In the genomic region with DNA sequence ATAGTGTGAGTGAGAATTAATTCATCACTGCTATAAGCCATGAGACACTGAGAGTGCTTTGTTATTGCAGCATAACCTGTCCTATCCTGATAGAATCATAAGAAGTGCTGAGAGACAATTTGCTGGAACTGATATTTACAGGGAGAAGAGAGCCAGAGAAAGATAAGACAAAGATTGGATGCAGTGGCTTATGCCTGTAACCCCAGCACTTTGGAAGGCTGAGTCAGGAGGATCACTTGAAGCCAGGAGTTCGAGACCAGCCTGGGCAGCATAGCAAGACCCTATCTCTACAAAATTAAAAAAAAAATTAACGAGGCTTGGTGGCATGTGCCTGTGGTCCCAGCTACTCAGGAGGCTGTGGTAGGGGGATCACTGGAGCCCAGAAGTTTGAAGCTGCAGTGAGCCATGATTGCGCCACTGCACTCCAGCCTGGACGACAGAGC, we compare ENCODE assay signal across 2 cellular contexts.
TF ChIP-seq lines count a peak whose summit lies in the region.

No MANE protein-coding gene starts in this region.

TF ChIP-seq in HepG2, 621 proteins besides CTCF, POLR2A, EP300 and RAD21:
- TF ChIP-seq ZBTB1 (CRISPR knock-in tag; IDR thresholded peaks at IDR 0.05; ENCODE audit: borderline replicate concordance) (no peak), ZNF12 (CRISPR knock-in tag; IDR thresholded peaks at IDR 0.05) (peak; percentile 99), ZNF121 (CRISPR knock-in tag; IDR thresholded peaks at IDR 0.05) (0 out of 2 replicates have a peak, but pooled peaks have one; percentile 34)

TF ChIP-seq in GM12891, 5 proteins besides CTCF, POLR2A, EP300 and RAD21:
- TF ChIP-seq TAF1 (IDR thresholded peaks at IDR 0.05; ENCODE audit: low read depth, low read length) (no peak), SPI1 (IDR thresholded peaks at IDR 0.05; ENCODE audit: low read depth, low read length) (no peak), PAX5 (IDR thresholded peaks at IDR 0.05; ENCODE audit: insufficient read depth, low read length, severe bottlenecking) (no peak), POLR2AphosphoS5 (IDR thresholded peaks at IDR 0.05; ENCODE audit: low read depth, low read length) (no peak), POU2F2 (IDR thresholded peaks at IDR 0.05; ENCODE audit: low read depth, low read length) (no peak)
TF ChIP-seq in GM12891: peak in this region for 0.
